Comparison of ENCODE assay signal across 9 cellular contexts in the genomic region with DNA sequence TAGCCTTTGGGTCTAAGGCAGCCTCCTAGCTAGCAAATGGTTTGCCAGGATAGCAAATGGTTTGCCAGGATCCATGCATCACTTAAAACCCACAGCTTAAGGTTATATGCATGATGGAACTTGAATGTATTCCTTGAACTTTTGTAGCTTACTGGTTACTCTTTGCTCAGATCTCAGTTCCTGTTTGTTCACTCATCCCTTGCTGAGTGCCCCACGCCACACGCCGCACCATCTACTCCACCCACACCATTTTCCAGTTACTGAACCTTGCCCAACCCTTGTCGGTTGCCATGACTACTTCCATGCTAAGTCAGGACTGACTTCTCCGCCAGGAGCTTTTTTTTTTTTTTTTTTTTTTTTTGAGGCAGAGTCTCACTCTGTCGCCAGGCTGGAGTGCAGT. TPM values are rescaled to one million over a fixed set of nuclear protein-coding genes. Genes with fewer than 3 reads are reported as not detected.
DNase-seq lines count a peak whose midpoint lies in the region; ATAC-seq, FAIRE-seq and TF ChIP-seq lines count a peak whose summit lies in the region.
"Had no signal": no experiment of that assay in that cellular context is flagged by ENCODE, and none has a peak within 500 bp of the region (broad histone marks: within the 10 kb centered on the region; RNA-seq: fewer than 3 reads in every experiment).

No MANE protein-coding gene starts in this region.

- no peak for FAIRE-seq in K562 (lab: Jason Lieb, UNC)
- FAIRE-seq: TTC549 had no signal

- CTCF ChIA-PET in activated CD4-positive, alpha-beta T cell treated with anti-CD3 and anti-CD28 coated beads, Interleukin-2, amount 10 ng/mL, durations not matched to agents 7 days and 5 days (lab: Charles Lee), result no interaction called here
- CTCF ChIA-PET in K562 (lab: Yijun Ruan, JAX; ENCODE audit: low intra/inter-chr PET ratio), result no interaction called here

- no peaks in the 10 kb centered on the region for H3K36me3 Mint-ChIP-seq in activated CD4-positive, alpha-beta T cell treated with anti-CD3 and anti-CD28 coated beads, Interleukin-2, amount 10 ng/mL, durations not matched to agents 7 days and 5 days (ENCODE audit: low read depth)

- no peak overlapping the region for H3K4me3 Mint-ChIP-seq in activated CD4-positive, alpha-beta T cell treated with anti-CD3 and anti-CD28 coated beads, Interleukin-2, amount 10 ng/mL, durations not matched to agents 7 days and 5 days

- peaks cover 6% of the 10 kb centered on the region for H3K27me3 Mint-ChIP-seq in activated CD4-positive, alpha-beta T cell treated with anti-CD3 and anti-CD28 coated beads, Interleukin-2, amount 10 ng/mL, durations not matched to agents 7 days and 5 days

- POLR2A ChIA-PET in activated CD4-positive, alpha-beta T cell treated with anti-CD3 and anti-CD28 coated beads, Interleukin-2, amount 10 ng/mL, durations not matched to agents 7 days and 5 days (lab: Charles Lee), result no interaction called here
- POLR2A ChIA-PET in K562 (lab: Yijun Ruan, JAX), result no interaction called here

- ATAC-seq in GM21619 (IDR thresholded peaks at IDR 0.05; ENCODE audit: unreplicated experiment) (peak; percentile 91), K562 (no peak), upper lobe of right lung (peak; percentile 88)

- no peak for TF ChIP-seq POLR2A in K562 (conservative IDR thresholded peaks at IDR 0.05)

- no peaks in the 10 kb centered on the region for H3K9me1 ChIP-seq in K562 (ENCODE audit: control insufficient read depth, insufficient read depth, low read length)

- H3K4me1 ChIP-seq in K562 (replicated peaks in 1 of 2; ENCODE audit: control insufficient read depth in 2 of 2, insufficient read depth in 2 of 2, low read length in 2 of 2), result peaks cover 0 to 4% of the 10 kb centered on the region in 2 experiments; a peak in 4 of 5 replicates
- H3K4me1 ChIP-seq in upper lobe of right lung, result no peaks in the 10 kb centered on the region

- 14% methylated on average over 4 of the region's 6 CpGs for WGBS in K562 (ENCODE audit: insufficient coverage, low coverage, missing lambda C conversion rate)

- H3K79me2 ChIP-seq in K562 (ENCODE audit: control insufficient read depth, insufficient read depth, low read length), result no peaks in the 10 kb centered on the region

- no peak for DNase-seq in activated CD4-positive, alpha-beta T cell treated with anti-CD3 and anti-CD28 coated beads, Interleukin-2, amount 10 ng/mL, durations not matched to agents 7 days and 5 days
- DNase-seq in activated CD4-positive, alpha-beta T cell treated with anti-CD3 and anti-CD28 coated beads for 1 hour, result no peak
- DNase-seq in HPDE6-E6E7 (ENCODE audit: extremely low spot score), result peak; percentile 46
- DNase-seq in K562 (ENCODE audit: extremely low read depth in 1 of 4, low spot score in 3 of 4), result no peak
- peak; percentile 71 for DNase-seq in upper lobe of right lung
- no peak for DNase-seq in NCI-H524 treated with DMSO at 0.1 percent for 48 hours (lab: John Stamatoyannopoulos, UW)
- DNase-seq in superior temporal gyrus (ENCODE audit: extremely low spot score), result no peak

- H3K27me3 ChIP-seq in K562 (ENCODE audit: control insufficient read depth in 2 of 2, insufficient read depth in 2 of 2, low read length in 2 of 2) (no peaks in the 10 kb centered on the region), upper lobe of right lung (no peaks in the 10 kb centered on the region)

- H3K4me3 ChIP-seq in K562, result no peak overlapping the region
- no peak overlapping the region for H3K4me3 ChIP-seq in upper lobe of right lung

- in situ Hi-C loops in K562 (cut with MboI), result loop anchor here (5.0 kb wide), 1 partner anchor 137 kb away; no protein-coding TSS in a partner anchor

- no peak overlapping the region for H2AFZ ChIP-seq in K562 (ENCODE audit: low read depth, low read length)

- no TSS peak for BruUV-seq in K562 (replicated peaks; lab: Mats Ljungman, UMichigan)

- H3K27ac ChIP-seq in K562 (ENCODE audit: extremely low read depth, low read depth, low read length) (no peak overlapping the region), upper lobe of right lung (no peak overlapping the region)

- no peaks in the 10 kb centered on the region for H3K9me3 ChIP-seq in K562 (replicated peaks; ENCODE audit: control insufficient read depth, insufficient read depth, low read depth, low read length)
- H3K9me3 ChIP-seq in upper lobe of right lung, result no peaks in the 10 kb centered on the region

- no peak overlapping the region for H3K4me2 ChIP-seq in K562 (ENCODE audit: insufficient read depth, low read length)

- peaks cover 2% of the 10 kb centered on the region for H3K4me1 Mint-ChIP-seq in activated CD4-positive, alpha-beta T cell treated with anti-CD3 and anti-CD28 coated beads, Interleukin-2, amount 10 ng/mL, durations not matched to agents 7 days and 5 days

- TF ChIP-seq EP300 in K562 (IDR thresholded peaks at IDR 0.05; ENCODE audit: low read length), result no peak

- intact Hi-C loops in K562 (cut with micrococcal nuclease), result loop anchor here (5.0 kb wide), 1 partner anchor 52 kb away; no protein-coding TSS in a partner anchor
- intact Hi-C loops in upper lobe of right lung (cut with DNase I), result no loop called here

- H3K27ac Mint-ChIP-seq in activated CD4-positive, alpha-beta T cell treated with anti-CD3 and anti-CD28 coated beads, Interleukin-2, amount 10 ng/mL, durations not matched to agents 7 days and 5 days, result peak overlapping the region; percentile 68

- H4K20me1 ChIP-seq in K562 (replicated peaks; ENCODE audit: control insufficient read depth, insufficient read depth, low read length), result no peaks in the 10 kb centered on the region

- no peak overlapping the region for H3K9ac ChIP-seq in K562 (ENCODE audit: insufficient read depth in 1 of 2, low read depth in 2 of 2, low read length in 2 of 2)

- H3K36me3 ChIP-seq in K562 (ENCODE audit: control insufficient read depth, insufficient read depth, low read length), result no peaks in the 10 kb centered on the region
- no peaks in the 10 kb centered on the region for H3K36me3 ChIP-seq in upper lobe of right lung

- TF ChIP-seq RAD21 in K562 (CRISPR knock-in tag; conservative IDR thresholded peaks at IDR 0.05 in 1 of 2, IDR thresholded peaks at IDR 0.05 in 1 of 2), result no peak

- TF ChIP-seq CTCF in K562 (IDR thresholded peaks at IDR 0.05 in 2 of 3, conservative IDR thresholded peaks at IDR 0.05 in 1 of 3; ENCODE audit: insufficient read depth in 2 of 3, low read depth in 1 of 3, low read length in 3 of 3) (no peak), upper lobe of right lung (IDR thresholded peaks at IDR 0.05) (no peak)

- no peaks in the 10 kb centered on the region for H3K9me3 Mint-ChIP-seq in activated CD4-positive, alpha-beta T cell treated with anti-CD3 and anti-CD28 coated beads, Interleukin-2, amount 10 ng/mL, durations not matched to agents 7 days and 5 days

TF ChIP-seq in K562, 482 proteins besides CTCF, POLR2A, EP300 and RAD21:
- TF ChIP-seq BACH1 (tag; IDR thresholded peaks at IDR 0.05), result no peak
- TF ChIP-seq EGR1 (conservative IDR thresholded peaks at IDR 0.05), result 0 out of 2 replicates have a peak, but pooled peaks have one; percentile 22
- no peak for TF ChIP-seq CEBPB (tag; IDR thresholded peaks at IDR 0.05)
- TF ChIP-seq ZNF384 (IDR thresholded peaks at IDR 0.05; ENCODE audit: low read depth, low read length), result no peak
- TF ChIP-seq RFX1 (IDR thresholded peaks at IDR 0.05), result peak; percentile 82
TF ChIP-seq in K562: peak in this region for 2.

RNA-seq across cellular contexts. Expression of gene XIAP, which starts 29.5 kb away (rescaled TPM):
- 10 to 100 TPM; 26.5 to 38.6 TPM for total RNA-seq in activated CD4-positive, alpha-beta T cell treated with anti-CD3 and anti-CD28 coated beads, Interleukin-2, amount 10 ng/mL, durations not matched to agents 7 days and 5 days
- 25.7 and 40.0 TPM in 2 replicates for total RNA-seq in K562 (2011; cell fraction: chromatin; rRNA removed; ENCODE audit: low replicate concordance)
- total RNA-seq in K562 (2011; cell fraction: nucleolus; rRNA removed), result 6.8 and 10.0 TPM in 2 replicates
- 13.1 and 27.8 TPM in 2 replicates for total RNA-seq in K562 (2011; cell fraction: nucleoplasm; rRNA removed)
- total RNA-seq in K562 (2014; rRNA removed) (24.2 and 32.3 TPM in 2 replicates), K562 (2014; rRNA removed; fragmentation: Illumina TruSeq; extraction: Trizol) (28.9 and 29.9 TPM in 2 replicates), K562 (2015; rRNA removed; fragmentation: Illumina TruSeq; extraction: Trizol) (34.6 and 40.5 TPM in 2 replicates), K562 (2021) (25.3 and 25.7 TPM in 2 replicates), upper lobe of right lung (58.2 TPM)
- polyA plus RNA-seq in K562 (2011; rRNA removed) (18.3 and 20.3 TPM in 2 replicates), K562 (2014; fragmentation: Illumina TruSeq; extraction: Trizol) (12.3 and 13.6 TPM in 2 replicates), K562 (2014; fragmentation: Nextera tagmentation; extraction: Ambion mirVana) (1 to 10 TPM; 5.7 to 5.9 TPM), K562 (2014; rRNA removed) (19.8 and 20.0 TPM in 2 replicates)
- 3.2 and 7.3 TPM in 2 replicates for polyA plus RNA-seq in K562 (2011; cell fraction: cytosol; rRNA removed)
- polyA plus RNA-seq in K562 (2011; cell fraction: nucleus; rRNA removed), result 6.8 and 7.1 TPM in 2 replicates
- polyA plus RNA-seq in K562 (2012), result 11.5 and 16.5 TPM in 2 replicates
- 15.3 and 26.8 TPM in 2 replicates for polyA minus RNA-seq in K562 (2011; rRNA and poly(A)+ RNA removed)
- 13.2 and 15.3 TPM in 2 replicates for polyA minus RNA-seq in K562 (2011; cell fraction: cytosol; rRNA and poly(A)+ RNA removed)
- 5.0 and 7.6 TPM in 2 replicates for polyA minus RNA-seq in K562 (2011; cell fraction: nucleus; rRNA and poly(A)+ RNA removed)

Comparison
In these comparisons a context has a peak if more than half of its experiments do, and no peak if none do; other contexts are left out.
1. DNase-seq: peak in HPDE6-E6E7 (single experiment) and upper lobe of right lung (single experiment); none in activated CD4-positive, alpha-beta T cell treated with anti-CD3 and anti-CD28 coated beads, Interleukin-2, amount 10 ng/mL, durations not matched to agents 7 days and 5 days (single experiment), activated CD4-positive, alpha-beta T cell treated with anti-CD3 and anti-CD28 coated beads for 1 hour (single experiment), K562 (0 of 4), NCI-H524 treated with DMSO at 0.1 percent for 48 hours (single experiment) and superior temporal gyrus (single experiment).